19 cellular contexts compared by ENCODE assay signal in the genomic region with DNA sequence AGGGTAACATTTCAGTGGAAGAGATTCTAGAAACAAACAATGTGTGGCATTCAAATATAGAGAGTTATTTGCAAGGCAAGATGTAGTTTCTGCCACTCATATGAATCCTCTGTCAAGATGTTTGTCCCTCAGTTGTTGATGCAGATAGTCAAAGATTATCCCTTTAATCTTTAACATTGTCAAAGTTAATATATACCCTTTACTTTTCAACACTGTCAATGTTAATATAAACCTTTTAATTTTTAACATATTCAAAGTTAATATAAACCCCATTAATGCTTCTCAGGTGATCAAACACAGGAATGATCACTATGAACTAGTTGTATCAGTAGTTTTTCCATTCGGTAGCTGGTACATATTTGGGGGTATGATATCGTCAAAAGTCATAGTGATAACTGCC.
"Had no signal": no experiment of that assay in that cellular context is flagged by ENCODE, and none has a peak within 500 bp of the region (broad histone marks: within the 10 kb centered on the region; RNA-seq: fewer than 3 reads in every experiment).

No MANE protein-coding gene starts in this region.

- H3K4me3 ChIP-seq: coronary artery, skin epidermis, thyroid gland had no signal

- H3K27me3 ChIP-seq: brain microvascular endothelial cell, thyroid gland had no signal

- ATAC-seq: esophagus mucosa; natural killer cell treated with Interleukin-12 subunit alpha and Interleukin-12 subunit beta and Interleukin-15 and Interleukin-18, amount 100 ng/mL, for 72 hours; right cardiac atrium; stimulated activated naive B cell treated with anti-CD40 and anti-IgM and Interleukin-4, amounts not matched to agents 10 μg/mL and 1 μg/mL and 100 μg/mL, for 72 hours had no signal

- FAIRE-seq: urothelium cell line had no signal

- H3K9me3 ChIP-seq: thyroid gland had no signal

- H3K36me3 ChIP-seq: brain microvascular endothelial cell, thyroid gland had no signal

- DNase-seq: activated CD4-positive, alpha-beta T cell treated with anti-CD3 and anti-CD28 coated beads, Interleukin-2, amount 10 ng/mL, durations not matched to agents 24 days and 14 days; activated CD4-positive, CD25-positive, alpha-beta regulatory T cell; activated CD8-positive, alpha-beta memory T cell treated with anti-CD3 and anti-CD28 coated beads, Interleukin-2, amount 50 U/mL, for 48 hours; activated naive CD4-positive, alpha-beta T cell; activated naive CD8-positive, alpha-beta T cell treated with anti-CD3 and anti-CD28 coated beads, Interleukin-2, amount 10 ng/mL, durations not matched to agents 7 days and 5 days; anterior cingulate cortex; brain microvascular endothelial cell; hypothalamus; nucleus accumbens; right cardiac atrium; stimulated activated CD4-positive, alpha-beta T cell treated with anti-CD3 and anti-CD28 coated beads, Interleukin-15, amount 100 ng/mL, for 24 hours; stimulated activated CD4-positive, alpha-beta T cell treated with anti-CD3 and anti-CD28 coated beads, Interleukin-4, amount 100 ng/mL, for 1 hour; stimulated activated naive B cell treated with anti-CD40 and anti-IgM and Interleukin-4, amounts not matched to agents 10 μg/mL and 1 μg/mL and 100 μg/mL, for 72 hours; thyroid gland had no signal

- H3K27ac ChIP-seq: brain microvascular endothelial cell, skin epidermis, thyroid gland had no signal
